In genomic region chr9:107896544-107896943, GRCh38 we compare ENCODE assay signal across 1 cellular context.
TF ChIP-seq lines count a peak whose summit lies in the region.

No MANE protein-coding gene starts in this region.

TF ChIP-seq in GM23338, 12 proteins besides CTCF, POLR2A, EP300 and RAD21 (continued from another document):
- TF ChIP-seq ZNF462 (CRISPR knock-in tag; IDR thresholded peaks at IDR 0.05) (no peak), EZH2 (IDR thresholded peaks at IDR 0.05; ENCODE audit: low read depth, unreplicated experiment) (no peak), JUNB (IDR thresholded peaks at IDR 0.05; ENCODE audit: unreplicated experiment) (no peak), STAT1 (IDR thresholded peaks at IDR 0.05; ENCODE audit: unreplicated experiment) (no peak), CREB1 (CRISPR knock-in tag; IDR thresholded peaks at IDR 0.05; ENCODE audit: low read depth) (no peak), POLR2AphosphoS5 (IDR thresholded peaks at IDR 0.05; ENCODE audit: low read depth) (no peak), ETS1 (IDR thresholded peaks at IDR 0.05) (no peak), NANOG (IDR thresholded peaks at IDR 0.05; ENCODE audit: borderline replicate concordance) (no peak), ZNF331 (CRISPR knock-in tag; IDR thresholded peaks at IDR 0.05; ENCODE audit: low read depth) (no peak)
- TF ChIP-seq, protein P1, sequence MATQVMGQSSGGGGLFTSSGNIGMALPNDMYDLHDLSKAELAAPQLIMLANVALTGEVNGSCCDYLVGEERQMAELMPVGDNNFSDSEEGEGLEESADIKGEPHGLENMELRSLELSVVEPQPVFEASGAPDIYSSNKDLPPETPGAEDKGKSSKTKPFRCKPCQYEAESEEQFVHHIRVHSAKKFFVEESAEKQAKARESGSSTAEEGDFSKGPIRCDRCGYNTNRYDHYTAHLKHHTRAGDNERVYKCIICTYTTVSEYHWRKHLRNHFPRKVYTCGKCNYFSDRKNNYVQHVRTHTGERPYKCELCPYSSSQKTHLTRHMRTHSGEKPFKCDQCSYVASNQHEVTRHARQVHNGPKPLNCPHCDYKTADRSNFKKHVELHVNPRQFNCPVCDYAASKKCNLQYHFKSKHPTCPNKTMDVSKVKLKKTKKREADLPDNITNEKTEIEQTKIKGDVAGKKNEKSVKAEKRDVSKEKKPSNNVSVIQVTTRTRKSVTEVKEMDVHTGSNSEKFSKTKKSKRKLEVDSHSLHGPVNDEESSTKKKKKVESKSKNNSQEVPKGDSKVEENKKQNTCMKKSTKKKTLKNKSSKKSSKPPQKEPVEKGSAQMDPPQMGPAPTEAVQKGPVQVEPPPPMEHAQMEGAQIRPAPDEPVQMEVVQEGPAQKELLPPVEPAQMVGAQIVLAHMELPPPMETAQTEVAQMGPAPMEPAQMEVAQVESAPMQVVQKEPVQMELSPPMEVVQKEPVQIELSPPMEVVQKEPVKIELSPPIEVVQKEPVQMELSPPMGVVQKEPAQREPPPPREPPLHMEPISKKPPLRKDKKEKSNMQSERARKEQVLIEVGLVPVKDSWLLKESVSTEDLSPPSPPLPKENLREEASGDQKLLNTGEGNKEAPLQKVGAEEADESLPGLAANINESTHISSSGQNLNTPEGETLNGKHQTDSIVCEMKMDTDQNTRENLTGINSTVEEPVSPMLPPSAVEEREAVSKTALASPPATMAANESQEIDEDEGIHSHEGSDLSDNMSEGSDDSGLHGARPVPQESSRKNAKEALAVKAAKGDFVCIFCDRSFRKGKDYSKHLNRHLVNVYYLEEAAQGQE (IDR thresholded peaks at IDR 0.05; ENCODE audit: unreplicated experiment): no peak
